ENCODE assay signal across 18 cellular contexts in genomic region chr4:183832776-183833450, GRCh38.
"Had no signal": no experiment of that assay in that cellular context is flagged by ENCODE, and none has a peak within 500 bp of the region (broad histone marks: within the 10 kb centered on the region; RNA-seq: fewer than 3 reads in every experiment).

No MANE protein-coding gene starts in this region.

- H3K36me3 ChIP-seq: brain microvascular endothelial cell, gastroesophageal sphincter, right atrium auricular region, stomach had no signal

- H3K9me3 Mint-ChIP-seq: activated T-helper 17 cell treated with anti-CD3 and anti-CD28 coated beads, Interleukin-2, amount 50 U/mL, for 72 hours; dendritic cell treated with granulocyte-macrophage colony-stimulating factor and Interleukin-4, amounts not matched to agents 40 ng/mL and 50 ng/mL, for 4 days; natural killer cell treated with Interleukin-12 subunit alpha and Interleukin-12 subunit beta and Interleukin-15 and Interleukin-18, amount 100 ng/mL, for 72 hours had no signal

- H3K27ac ChIP-seq: brain microvascular endothelial cell, gastroesophageal sphincter, right atrium auricular region, stomach had no signal

- H3K4me3 Mint-ChIP-seq: activated T-helper 17 cell treated with anti-CD3 and anti-CD28 coated beads, Interleukin-2, amount 50 U/mL, for 72 hours; dendritic cell treated with granulocyte-macrophage colony-stimulating factor and Interleukin-4, amounts not matched to agents 40 ng/mL and 50 ng/mL, for 4 days; natural killer cell treated with Interleukin-12 subunit alpha and Interleukin-12 subunit beta and Interleukin-15 and Interleukin-18, amount 100 ng/mL, for 72 hours had no signal

- H3K9me3 ChIP-seq: gastroesophageal sphincter, right atrium auricular region, stomach, testis had no signal

- H3K36me3 Mint-ChIP-seq: natural killer cell treated with Interleukin-12 subunit alpha and Interleukin-12 subunit beta and Interleukin-15 and Interleukin-18, amount 100 ng/mL, for 72 hours had no signal

- DNase-seq: activated naive CD4-positive, alpha-beta T cell treated with Interleukin-2 at 50 U/mL for 16 hours; activated T-cell treated with anti-CD3 and anti-CD28 coated beads for 4 hours; anterior cingulate cortex; brain microvascular endothelial cell; effector memory CD4-positive, alpha-beta T cell; islet precursor cell; nucleus accumbens; posterior cingulate gyrus; stomach; SW 1271; testis had no signal

- H3K27me3 Mint-ChIP-seq: activated T-helper 17 cell treated with anti-CD3 and anti-CD28 coated beads, Interleukin-2, amount 50 U/mL, for 72 hours; dendritic cell treated with granulocyte-macrophage colony-stimulating factor and Interleukin-4, amounts not matched to agents 40 ng/mL and 50 ng/mL, for 4 days had no signal

- H3K4me3 ChIP-seq: gastroesophageal sphincter, right atrium auricular region, skin epidermis, stomach, testis had no signal

- ATAC-seq: activated CD4-positive, CD25-positive, alpha-beta regulatory T cell treated with anti-CD3 and anti-CD28 coated beads, Interleukin-2, amount 50 U/mL, for 24 hours; activated T-helper 17 cell treated with anti-CD3 and anti-CD28 coated beads, Interleukin-2, amount 50 U/mL, for 72 hours; gastroesophageal sphincter; natural killer cell treated with Interleukin-12 subunit alpha and Interleukin-12 subunit beta and Interleukin-15 and Interleukin-18, amount 100 ng/mL, for 72 hours had no signal

- H3K27me3 ChIP-seq: brain microvascular endothelial cell, right atrium auricular region, stomach, testis had no signal

- H3K27ac Mint-ChIP-seq: activated T-helper 17 cell treated with anti-CD3 and anti-CD28 coated beads, Interleukin-2, amount 50 U/mL, for 72 hours; natural killer cell treated with Interleukin-12 subunit alpha and Interleukin-12 subunit beta and Interleukin-15 and Interleukin-18, amount 100 ng/mL, for 72 hours had no signal
